ENCODE assay signal across 8 cellular contexts in genomic region chr11:89378986-89379385, GRCh38.
DNase-seq lines count a peak whose midpoint lies in the region; ATAC-seq, FAIRE-seq and TF ChIP-seq lines count a peak whose summit lies in the region.
"Not testable (repeated sequence)": the region's sequence is repeated elsewhere in the genome, so short reads cannot be mapped to it uniquely, and the experiment has no call there.

No MANE protein-coding gene starts in this region.

- no CpG with 5 or more reads among the region's 1 CpG for WGBS in IMR-90 (ENCODE audit: extremely low coverage in 2 of 2, insufficient read length in 1 of 2), 2 experiments

- H3K4me3 ChIP-seq in ACC112 (ENCODE audit: low read depth, low read length); IMR-90 (ENCODE audit: insufficient read depth, low read depth, low read length); brain microvascular endothelial cell (ENCODE audit: low read depth, low read length); tibial artery: not testable (repeated sequence)

- not testable (repeated sequence) for H4K20me1 ChIP-seq in IMR-90 (ENCODE audit: insufficient read depth, low read length)

- not testable (repeated sequence) for ATAC-seq in IMR-90 (ENCODE audit: low read depth)
- ATAC-seq in Right ventricle myocardium inferior = peak; percentile 31

- not testable (repeated sequence) for H3K36me3 ChIP-seq in ACC112 (ENCODE audit: insufficient read depth, low read length); IMR-90 (ENCODE audit: control insufficient read depth, insufficient read depth, low read length); brain microvascular endothelial cell (replicated peaks); tibial artery

- H3K36me3 Mint-ChIP-seq in osteocyte (ENCODE audit: unreplicated experiment) = not testable (repeated sequence)

- not testable (repeated sequence) for H4K5ac ChIP-seq in IMR-90 (ENCODE audit: low read depth, low read length)

- H3K4me2 ChIP-seq in IMR-90 (ENCODE audit: low read depth, low read length) = not testable (repeated sequence)

- H2BK120ac ChIP-seq in IMR-90 (ENCODE audit: low read depth, low read length) = peak overlapping the region; percentile 84; the same call in 1 of the 2 replicates

- not testable (repeated sequence) for TF ChIP-seq POLR2A in IMR-90 (IDR thresholded peaks at IDR 0.05; ENCODE audit: low read depth, low read length)

- POLR2A ChIA-PET in IMR-90 (lab: Charles Lee; ENCODE audit: unreplicated experiment) = not testable (repeated sequence)

- H3K79me2 ChIP-seq in ACC112 (ENCODE audit: control insufficient read depth, insufficient read depth, low read length, unreplicated experiment) = not testable (repeated sequence)

- not testable (repeated sequence) for TF ChIP-seq CTCF in IMR-90 (conservative IDR thresholded peaks at IDR 0.05; ENCODE audit: low read depth, low read length); brain microvascular endothelial cell (IDR thresholded peaks at IDR 0.05; ENCODE audit: low read depth, low read length, missing control alignments); osteocyte (IDR thresholded peaks at IDR 0.05); tibial artery (IDR thresholded peaks at IDR 0.05)

- BruUV-seq in IMR-90 (replicated peaks; lab: Mats Ljungman, UMichigan) = not testable (repeated sequence)

- H3K9me3 Mint-ChIP-seq in osteocyte (ENCODE audit: unreplicated experiment) = peaks cover 11% of the 10 kb centered on the region

- peak overlapping the region; percentile 74; the same call in 1 of the 2 replicates for H2BK20ac ChIP-seq in IMR-90 (ENCODE audit: low read depth, low read length)

- H3K9ac ChIP-seq in IMR-90 (ENCODE audit: low read depth, low read length) = not testable (repeated sequence)

- peak overlapping the region; percentile 98 for H2BK5ac ChIP-seq in IMR-90 (ENCODE audit: low read depth, low read length, poor library complexity, severe bottlenecking)

- in situ Hi-C loops in IMR-90 (cut with MboI; ENCODE audit: low sequenced_read_pairs); brain microvascular endothelial cell (cut with HindIII; ENCODE audit: low pct_ligation_motif_present, low sequenced_read_pairs): not testable (repeated sequence)

- H2AFZ ChIP-seq in ACC112 (ENCODE audit: low read length, unreplicated experiment); IMR-90 (replicated peaks; ENCODE audit: low read length, poor library complexity): not testable (repeated sequence)

- peak overlapping the region; percentile 31 for H3K4me3 Mint-ChIP-seq in osteocyte (ENCODE audit: unreplicated experiment)

- not testable (repeated sequence) for TF ChIP-seq RAD21 in IMR-90 (IDR thresholded peaks at IDR 0.05; ENCODE audit: low read length)

- not testable (repeated sequence) for H3K14ac ChIP-seq in IMR-90 (replicated peaks; ENCODE audit: low read depth, low read length)

- dilution Hi-C loops in IMR-90 (cut with HindIII; ENCODE audit: low sequenced_read_pairs, unreplicated experiment) = not testable (repeated sequence)

- H4K91ac ChIP-seq in IMR-90 (ENCODE audit: insufficient read depth, low read depth, low read length) = 0 out of 2 replicates have a peak overlapping the region, but pooled peaks have one; percentile 58

- H3K4me1 Mint-ChIP-seq in osteocyte (ENCODE audit: unreplicated experiment) = peaks cover 69% of the 10 kb centered on the region

- not testable (repeated sequence) for H2AK5ac ChIP-seq in IMR-90 (ENCODE audit: low read depth, low read length)

- H3K4me1 ChIP-seq in ACC112 (ENCODE audit: control insufficient read depth, insufficient read depth, low read length, unreplicated experiment) = peaks cover 23% of the 10 kb centered on the region
- not testable (repeated sequence) for H3K4me1 ChIP-seq in IMR-90 (ENCODE audit: control insufficient read depth, insufficient read depth, low read length)
- H3K4me1 ChIP-seq in tibial artery = peaks cover 0 to 41% (median 2%) of the 10 kb centered on the region in 4 donors

- peak overlapping the region; percentile 94; the same call in 1 of the 3 replicates for H2BK15ac ChIP-seq in IMR-90 (ENCODE audit: low read depth, low read length)

- not testable (repeated sequence) for H3K27ac Mint-ChIP-seq in osteocyte (ENCODE audit: unreplicated experiment)

- H4K8ac ChIP-seq in IMR-90 (ENCODE audit: low read depth in 2 of 2, low read length in 2 of 2) = peak overlapping the region in 1 of 2 experiments; percentile 84; a peak in 1 of 4 replicates

- H3K56ac ChIP-seq in IMR-90 (ENCODE audit: extremely low read depth, insufficient read depth, low read length) = not testable (repeated sequence)

- not testable (repeated sequence) for H3K23ac ChIP-seq in IMR-90 (ENCODE audit: low read depth, low read length)

- H3K18ac ChIP-seq in IMR-90 (ENCODE audit: low read depth, low read length) = peak overlapping the region; percentile 96; the same call in 1 of the 2 replicates

- H3K27ac ChIP-seq in ACC112 (ENCODE audit: low read depth, low read length) (peak overlapping the region; percentile 91), brain microvascular endothelial cell (peak overlapping the region; percentile 99), tibial artery (peak overlapping the region; percentile 72 to 80)
- H3K27ac ChIP-seq in IMR-90 (ENCODE audit: insufficient read depth, low read length) = not testable (repeated sequence)

- not testable (repeated sequence) for H3K9me3 ChIP-seq in IMR-90 (ENCODE audit: control insufficient read depth, insufficient read depth, low read length); tibial artery

- not testable (repeated sequence) for H2AK9ac ChIP-seq in IMR-90 (replicated peaks; ENCODE audit: low read depth, low read length, poor library complexity)

- peak overlapping the region; percentile 28; the same call in 1 of the 2 replicates for H3K4ac ChIP-seq in IMR-90 (ENCODE audit: low read depth, low read length)

- DNase-seq in IMR-90; brain microvascular endothelial cell; Right ventricle myocardium inferior (ENCODE audit: missing footprints); osteocyte (ENCODE audit: extremely low spot score, unreplicated experiment); tibial artery: not testable (repeated sequence)
- peak; percentile 7 for DNase-seq in iris pigment epithelial cell (ENCODE audit: low read depth)

- FAIRE-seq in endometrium (lab: Jason Lieb, UNC) = peak; percentile 54

- not testable (repeated sequence) for H3K27me3 Mint-ChIP-seq in osteocyte (ENCODE audit: unreplicated experiment)

- CTCF ChIA-PET in IMR-90 (lab: Yijun Ruan, JAX) = not testable (repeated sequence)

- H3K27me3 ChIP-seq in ACC112 (ENCODE audit: insufficient read depth, low read length); IMR-90 (ENCODE audit: control insufficient read depth, insufficient read depth, low read length); brain microvascular endothelial cell (replicated peaks); tibial artery: not testable (repeated sequence)

- H3K9me1 ChIP-seq in IMR-90 (ENCODE audit: insufficient read depth, low read length) = not testable (repeated sequence)

- intact Hi-C loops in IMR-90 (cut with micrococcal nuclease); Right ventricle myocardium inferior (cut with DNase I); tibial artery (cut with DNase I; ENCODE audit: low total_unique reads): not testable (repeated sequence)

- not testable (repeated sequence) for H3K79me1 ChIP-seq in IMR-90 (ENCODE audit: low read depth in 1 of 2, low read length in 2 of 2)
